ENCODE assay signal across 8 cellular contexts in genomic region chr3:196081834-196082470, GRCh38. TPM values are rescaled to one million over a fixed set of nuclear protein-coding genes. Genes with fewer than 3 reads are reported as not detected.
DNase-seq lines count a peak whose midpoint lies in the region; ATAC-seq and TF ChIP-seq lines count a peak whose summit lies in the region.

Gene TFRC, minus strand, starts transcription at chr3:196082090. Its CDS starts 4,991 bp downstream, at chr3:196077099.

- H3K4me3 Mint-ChIP-seq in CD8-positive, alpha-beta memory T cell, result peak within 1 kb of the TSS; percentile 93 to 98 (median 96)

- 2% methylated on average over 66 of the region's 66 CpGs for WGBS in ectodermal cell, 2 experiments
- 0 to 1% methylated on average over 63 to 66 of the region's 66 CpGs for WGBS in lung, 2 donors

- H3K4me1 Mint-ChIP-seq in CD8-positive, alpha-beta memory T cell, result peaks cover 36 to 47% (median 38%) of the 10 kb centered on the region in 3 donors

- H3K9me3 ChIP-seq in CD8-positive, alpha-beta memory T cell (ENCODE audit: low read length), result no peaks in the 10 kb centered on the region
- no peaks in the 10 kb centered on the region for H3K9me3 ChIP-seq in ectodermal cell (ENCODE audit: control insufficient read depth, low read length)
- H3K9me3 ChIP-seq in lung (ENCODE audit: control insufficient read depth in 2 of 2, insufficient read depth in 1 of 2, low read length in 1 of 2), result no peaks in the 10 kb centered on the region

- H3K4me3 ChIP-seq in CD8-positive, alpha-beta memory T cell (ENCODE audit: low read length), result peak within 1 kb of the TSS; percentile 62
- H3K4me3 ChIP-seq in ectodermal cell (ENCODE audit: insufficient read depth, low read depth, low read length) (peak within 1 kb of the TSS; percentile 83), lung (peak within 1 kb of the TSS; percentile 99)

- peak; percentile 93 to 96 (median 95) for DNase-seq in CD8-positive, alpha-beta memory T cell
- peak; percentile 68 for DNase-seq in HS-5 (ENCODE audit: low read depth)
- peak; percentile 72 for DNase-seq in NK-92 (lab: John Stamatoyannopoulos, UW; ENCODE audit: unreplicated experiment)
- peak; percentile 78 to 96 for DNase-seq in activated CD8-positive, alpha-beta memory T cell treated with anti-CD3 and anti-CD28 coated beads for 1 hour (ENCODE audit: extremely low read depth in 1 of 2, low read depth in 1 of 2)
- DNase-seq in lung (ENCODE audit: low spot score), result peak; percentile 95
- peak; percentile 91 to 97 (median 93) for DNase-seq in stimulated activated CD4-positive, alpha-beta T cell treated with anti-CD3 and anti-CD28 coated beads, TNF-alpha, amount 100 ng/mL, for 24 hours (ENCODE audit: low read depth in 3 of 3)

- TF ChIP-seq CTCF in lung (IDR thresholded peaks at IDR 0.05; ENCODE audit: control extremely low read depth, extremely low read depth), result no peak

- H3K27ac ChIP-seq in CD8-positive, alpha-beta memory T cell (ENCODE audit: low read depth, low read length), result peak within 1 kb of the TSS; percentile 99
- peak within 1 kb of the TSS; percentile 85 for H3K27ac ChIP-seq in ectodermal cell (ENCODE audit: insufficient read depth, low read depth, low read length, poor library complexity, severe bottlenecking)
- H3K27ac ChIP-seq in lung (ENCODE audit: low read depth in 1 of 2, low read length in 1 of 2), result peak within 1 kb of the TSS; percentile 95 to 97

- H3K36me3 ChIP-seq in CD8-positive, alpha-beta memory T cell (ENCODE audit: insufficient read depth, low read length), result no peaks in the 10 kb centered on the region
- H3K36me3 ChIP-seq in ectodermal cell (ENCODE audit: control insufficient read depth, insufficient read depth, low read length), result no peaks in the 10 kb centered on the region
- H3K36me3 ChIP-seq in lung (ENCODE audit: control insufficient read depth in 2 of 2, insufficient read depth in 2 of 2, low read length in 2 of 2), result no peaks in the 10 kb centered on the region

- H3K36me3 Mint-ChIP-seq in CD8-positive, alpha-beta memory T cell, result peaks cover 0 to 13% (median 0%) of the 10 kb centered on the region in 3 donors

- POLR2A ChIA-PET in CD8-positive, alpha-beta memory T cell (lab: Charles Lee), result interaction anchor here (3.2 kb wide), 1 partner anchor 97 kb away, joined by 13 read pairs; no protein-coding TSS in a partner anchor

- H3K4me1 ChIP-seq in CD8-positive, alpha-beta memory T cell (ENCODE audit: insufficient read depth, low read length), result peaks cover 34% of the 10 kb centered on the region
- H3K4me1 ChIP-seq in ectodermal cell (ENCODE audit: control insufficient read depth, insufficient read depth, low read length) (peaks cover 4% of the 10 kb centered on the region), lung (ENCODE audit: control insufficient read depth in 2 of 2, insufficient read depth in 2 of 2, low read length in 2 of 2) (peaks cover 0 to 9% of the 10 kb centered on the region in 2 donors)

- H3K9me3 Mint-ChIP-seq in CD8-positive, alpha-beta memory T cell, result no peaks in the 10 kb centered on the region

- H3K27ac Mint-ChIP-seq in CD8-positive, alpha-beta memory T cell, result peak within 1 kb of the TSS; percentile 89 to 98 (median 96)

- peak; percentile 80 for ATAC-seq in GM19468 (IDR thresholded peaks at IDR 0.05; ENCODE audit: extremely low read depth, unreplicated experiment)
- peak; percentile 100 for ATAC-seq in lung (ENCODE audit: insufficient read depth, low FRiP score)

- no peaks in the 10 kb centered on the region for H3K27me3 ChIP-seq in CD8-positive, alpha-beta memory T cell (ENCODE audit: insufficient read depth, low read length, poor library complexity, severe bottlenecking)
- H3K27me3 ChIP-seq in ectodermal cell (ENCODE audit: control insufficient read depth, insufficient read depth, low read length, poor library complexity, severe bottlenecking), result no peaks in the 10 kb centered on the region
- H3K27me3 ChIP-seq in lung (ENCODE audit: control insufficient read depth, insufficient read depth), result no peaks in the 10 kb centered on the region

- H3K27me3 Mint-ChIP-seq in CD8-positive, alpha-beta memory T cell, result peaks cover 0 to 1% of the 10 kb centered on the region in 2 donors

- CTCF ChIA-PET in CD8-positive, alpha-beta memory T cell (lab: Charles Lee), result interaction anchor here (2.2 to 4.2 kb wide), 2 partner anchors 9 to 115 kb away, joined by 5 to 31 read pairs; no protein-coding TSS in a partner anchor

RNA-seq across cellular contexts. Expression of gene TFRC, which starts in this region (rescaled TPM):
- total RNA-seq in CD8-positive, alpha-beta memory T cell, result 100 to 1,000 TPM; 669 to 687 TPM
- polyA plus RNA-seq in CD8-positive, alpha-beta memory T cell, result 15.9 TPM
- 43.4 TPM for polyA plus RNA-seq in ectodermal cell (2013, experiment 1 of 4)
- 52.5 TPM for polyA plus RNA-seq in ectodermal cell (2013, experiment 2 of 4)
- 42.7 TPM for polyA plus RNA-seq in ectodermal cell (2013, experiment 3 of 4)
- polyA plus RNA-seq in ectodermal cell (2013, experiment 4 of 4), result 38.7 TPM
- 100 to 1,000 TPM; 148 to 259 TPM for total RNA-seq in lung
- polyA plus RNA-seq in lung, result 10 to 100 TPM; 28.1 to 77.2 TPM

Comparison
In these comparisons a context has a peak if more than half of its experiments do, and no peak if none do; other contexts are left out.
1. Peak in every context shown above with its lines: DNase-seq, ATAC-seq, H3K4me3 ChIP-seq and H3K27ac ChIP-seq.